In genomic region chr11:125290263-125290662, GRCh38 we compare ENCODE assay signal across 17 cellular contexts.
A peak's percentile ranks its signal among the peaks of the same experiment; 100 is the strongest.
DNase-seq lines count a peak whose midpoint lies in the region; ATAC-seq, FAIRE-seq and TF ChIP-seq lines count a peak whose summit lies in the region.
"Had no signal": no experiment of that assay in that cellular context is flagged by ENCODE, and none has a peak within 500 bp of the region (broad histone marks: within the 10 kb centered on the region; RNA-seq: fewer than 3 reads in every experiment).

No MANE protein-coding gene starts in this region.

- H3K27me3 Mint-ChIP-seq in astrocyte (ENCODE audit: low read depth, unreplicated experiment), result no peaks in the 10 kb centered on the region

- peaks cover 19% of the 10 kb centered on the region for H3K4me1 ChIP-seq in astrocyte (ENCODE audit: insufficient read depth, low read length)
- H3K4me1 ChIP-seq in mesenchymal stem cell (ENCODE audit: control insufficient read depth, insufficient read depth, low read depth, low read length), result peaks cover 47% of the 10 kb centered on the region
- no peaks in the 10 kb centered on the region for H3K4me1 ChIP-seq in upper lobe of left lung

- TF ChIP-seq EP300 in upper lobe of left lung (IDR thresholded peaks at IDR 0.05), result no peak

- H3K4me3 ChIP-seq in astrocyte (ENCODE audit: insufficient read depth, low read depth, low read length) (no peak overlapping the region), mesenchymal stem cell (ENCODE audit: insufficient read depth in 1 of 2, low read depth in 1 of 2, low read length in 2 of 2) (no peak overlapping the region), upper lobe of left lung (no peak overlapping the region)
- H3K4me3 ChIP-seq: GM12878 had no signal

- 94% methylated on average over 5 of the region's 5 CpGs for WGBS in mesenchymal stem cell
- 73 to 86% methylated on average over 5 of the region's 5 CpGs for WGBS in upper lobe of left lung, 2 donors

- H3K4ac ChIP-seq in mesenchymal stem cell (ENCODE audit: low read depth in 1 of 2, low read length in 2 of 2), result no peak overlapping the region

- H3K27ac ChIP-seq in astrocyte (ENCODE audit: low read depth, low read length), result no peak overlapping the region
- no peak overlapping the region for H3K27ac ChIP-seq in mesenchymal stem cell (ENCODE audit: low read length, poor library complexity, severe bottlenecking)
- no peak overlapping the region for H3K27ac ChIP-seq in upper lobe of left lung

- TF ChIP-seq CTCF in astrocyte (IDR thresholded peaks at IDR 0.05; ENCODE audit: insufficient read depth, low read depth, low read length) (no peak), upper lobe of left lung (IDR thresholded peaks at IDR 0.05) (no peak)

- H3K23ac ChIP-seq in mesenchymal stem cell (ENCODE audit: low read length in 2 of 2), result no peak overlapping the region

- ATAC-seq in HG03108 (IDR thresholded peaks at IDR 0.05; ENCODE audit: unreplicated experiment), result no peak
- no peak for ATAC-seq in upper lobe of left lung (ENCODE audit: low FRiP score in 2 of 2)
- ATAC-seq: GM12878 had no signal

- no peak overlapping the region for H4K91ac ChIP-seq in mesenchymal stem cell (ENCODE audit: low read length)

- peaks cover 21% of the 10 kb centered on the region for H3K36me3 Mint-ChIP-seq in astrocyte (ENCODE audit: low read depth, unreplicated experiment)
- H3K36me3 Mint-ChIP-seq: CD4-positive, CD25-positive, alpha-beta regulatory T cell; CD8-positive, alpha-beta memory T cell had no signal

- H3K4me3 Mint-ChIP-seq in astrocyte (ENCODE audit: unreplicated experiment), result no peak overlapping the region
- H3K4me3 Mint-ChIP-seq: B cell; CD4-positive, CD25-positive, alpha-beta regulatory T cell; CD8-positive, alpha-beta memory T cell; H9 had no signal

- H2BK120ac ChIP-seq in mesenchymal stem cell (ENCODE audit: low read depth, low read length), result no peak overlapping the region

- H2BK5ac ChIP-seq in mesenchymal stem cell (ENCODE audit: low read depth, low read length, poor library complexity, severe bottlenecking), result no peak overlapping the region

- no peaks in the 10 kb centered on the region for H3K9me3 Mint-ChIP-seq in astrocyte (ENCODE audit: unreplicated experiment)
- H3K9me3 Mint-ChIP-seq: CD8-positive, alpha-beta memory T cell; H9 had no signal

- no peak overlapping the region for H3K14ac ChIP-seq in mesenchymal stem cell (ENCODE audit: low read length in 2 of 2)

- no peaks in the 10 kb centered on the region for H3K79me2 ChIP-seq in astrocyte (ENCODE audit: insufficient read depth, low read length)

- no peaks in the 10 kb centered on the region for H4K20me1 ChIP-seq in astrocyte (ENCODE audit: insufficient read depth, low read length)

- no peak overlapping the region for H2BK15ac ChIP-seq in mesenchymal stem cell (ENCODE audit: low read depth, poor library complexity, severe bottlenecking)

- no peak overlapping the region for H3K9ac ChIP-seq in astrocyte (ENCODE audit: low read length)
- no peak overlapping the region for H3K9ac ChIP-seq in mesenchymal stem cell (ENCODE audit: low read length)

- no peak overlapping the region for H4K8ac ChIP-seq in mesenchymal stem cell (ENCODE audit: low read length)

- H3K18ac ChIP-seq in mesenchymal stem cell (ENCODE audit: low read depth in 1 of 2, low read length in 2 of 2), result no peak overlapping the region

- H3K4me1 Mint-ChIP-seq in astrocyte (ENCODE audit: low read depth, unreplicated experiment), result peaks cover 72% of the 10 kb centered on the region
- H3K4me1 Mint-ChIP-seq: B cell; CD4-positive, CD25-positive, alpha-beta regulatory T cell; CD8-positive, alpha-beta memory T cell had no signal

- DNase-seq in NCI-H226 (peak; percentile 54), astrocyte (ENCODE audit: low read depth) (peak; percentile 39), mesenchymal stem cell (no peak), hepatic stellate cell (ENCODE audit: low spot score) (no peak), upper lobe of left lung (no peak)
- DNase-seq: C1 segment of cervical spinal cord; CD4-positive, CD25-positive, alpha-beta regulatory T cell; CD8-positive, alpha-beta memory T cell; DMS 273 treated with DMSO at 0.1 percent for 48 hours; DMS53; DND-41; EL; H9 had no signal

- no peak overlapping the region for H2AFZ ChIP-seq in astrocyte (ENCODE audit: low read depth, low read length)
- H2AFZ ChIP-seq in mesenchymal stem cell (ENCODE audit: low read depth, low read length), result no peak overlapping the region

- FAIRE-seq in astrocyte (lab: Jason Lieb, UNC), result no peak
- FAIRE-seq: GM12878, H1 had no signal

- H3K79me1 ChIP-seq in mesenchymal stem cell (replicated peaks; ENCODE audit: low read length, poor library complexity, severe bottlenecking), result peaks cover 24% of the 10 kb centered on the region

- H2BK12ac ChIP-seq in mesenchymal stem cell (ENCODE audit: low read length in 2 of 2), result no peak overlapping the region

- H3K36me3 ChIP-seq in astrocyte (ENCODE audit: insufficient read depth, low read length) (no peaks in the 10 kb centered on the region), mesenchymal stem cell (ENCODE audit: control insufficient read depth in 1 of 2, insufficient read depth in 2 of 2, low read depth in 1 of 2, low read length in 2 of 2) (peaks cover 0 to 30% of the 10 kb centered on the region in 2 experiments), upper lobe of left lung (no peaks in the 10 kb centered on the region)

- no peaks in the 10 kb centered on the region for H3K9me3 ChIP-seq in astrocyte (ENCODE audit: insufficient read depth, low read depth, low read length)
- H3K9me3 ChIP-seq in mesenchymal stem cell (ENCODE audit: control insufficient read depth, low read length), result no peaks in the 10 kb centered on the region
- H3K9me3 ChIP-seq in upper lobe of left lung, result no peaks in the 10 kb centered on the region

- H3K27ac Mint-ChIP-seq in astrocyte (ENCODE audit: unreplicated experiment), result no peak overlapping the region
- H3K27ac Mint-ChIP-seq: B cell; CD4-positive, CD25-positive, alpha-beta regulatory T cell; CD8-positive, alpha-beta memory T cell; H9 had no signal

- H2AK5ac ChIP-seq in mesenchymal stem cell (ENCODE audit: low read length, severe bottlenecking), result no peak overlapping the region

- TF ChIP-seq POLR2A in upper lobe of left lung (IDR thresholded peaks at IDR 0.05), result no peak

- peaks cover 2% of the 10 kb centered on the region for H3K27me3 ChIP-seq in astrocyte (ENCODE audit: insufficient read depth, low read length)
- H3K27me3 ChIP-seq in mesenchymal stem cell (ENCODE audit: control insufficient read depth in 1 of 2, insufficient read depth in 1 of 2, low read length in 2 of 2), result peaks cover 0 to 54% of the 10 kb centered on the region in 2 experiments
- no peaks in the 10 kb centered on the region for H3K27me3 ChIP-seq in upper lobe of left lung

- H3K4me2 ChIP-seq in astrocyte (ENCODE audit: low read length) (peak overlapping the region; percentile 6), mesenchymal stem cell (ENCODE audit: low read length, poor library complexity, severe bottlenecking) (peak overlapping the region; percentile 1)

Comparison
In these comparisons a context has a peak if more than half of its experiments do, and no peak if none do; other contexts are left out.
1. DNase-seq: peak in NCI-H226 (single experiment) and astrocyte (single experiment); none in mesenchymal stem cell (single experiment), hepatic stellate cell (single experiment) and upper lobe of left lung (0 of 2).